Comparison of ENCODE assay signal across 1 cellular context in the genomic region with DNA sequence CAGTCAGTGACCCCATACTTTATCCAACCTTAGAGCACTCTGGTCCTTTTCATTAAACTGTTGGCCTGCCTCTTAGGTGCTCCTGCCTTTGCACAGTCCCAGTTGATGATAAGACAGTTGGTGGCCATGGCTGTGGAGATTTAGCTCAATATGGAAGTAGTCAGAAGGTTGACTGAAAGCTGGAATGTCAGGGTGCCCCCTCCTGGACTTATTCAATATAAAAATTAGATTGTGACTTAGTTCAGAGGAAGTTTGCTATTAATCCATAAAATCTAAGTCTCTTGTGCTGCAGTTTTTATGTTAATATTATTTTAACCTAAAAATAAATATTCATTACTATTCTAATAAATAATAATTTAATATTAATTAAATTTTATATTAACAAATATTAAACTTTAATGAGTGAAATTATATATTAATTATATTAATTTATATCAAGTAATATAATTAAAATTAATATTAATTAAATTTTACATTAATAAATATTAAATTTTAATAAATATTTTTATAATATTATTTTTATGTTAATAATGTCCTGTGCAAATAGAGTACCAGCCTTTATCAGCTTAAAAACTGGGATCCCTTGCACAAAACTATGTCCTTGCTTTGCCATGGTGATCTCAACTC.
TF ChIP-seq lines count a peak whose summit lies in the region.

No MANE protein-coding gene starts in this region.

TF ChIP-seq in H1, 55 proteins besides CTCF, POLR2A, EP300 and RAD21 (continued from another document):
- TF ChIP-seq HDAC2 (IDR thresholded peaks at IDR 0.05; ENCODE audit: borderline replicate concordance in 1 of 2, low read depth in 2 of 2, low read length in 2 of 2) (no peak), POU5F1 (IDR thresholded peaks at IDR 0.05; ENCODE audit: low read depth, low read length) (no peak), POLR2AphosphoS5 (IDR thresholded peaks at IDR 0.05; ENCODE audit: low read depth, low read length) (no peak), TAF7 (optimal IDR thresholded peaks at IDR 0.05; ENCODE audit: borderline replicate concordance, low read depth, low read length) (no peak), KDM1A (IDR thresholded peaks at IDR 0.05; ENCODE audit: borderline replicate concordance, low read length) (no peak), RNF2 (IDR thresholded peaks at IDR 0.05; ENCODE audit: borderline replicate concordance, low read depth, low read length, missing control alignments, poor library complexity, severe bottlenecking) (no peak), JUND (IDR thresholded peaks at IDR 0.05; ENCODE audit: low read length) (no peak), SIRT6 (IDR thresholded peaks at IDR 0.05; ENCODE audit: low read length) (no peak)
